ENCODE assay signal across 8 cellular contexts in the genomic region with DNA sequence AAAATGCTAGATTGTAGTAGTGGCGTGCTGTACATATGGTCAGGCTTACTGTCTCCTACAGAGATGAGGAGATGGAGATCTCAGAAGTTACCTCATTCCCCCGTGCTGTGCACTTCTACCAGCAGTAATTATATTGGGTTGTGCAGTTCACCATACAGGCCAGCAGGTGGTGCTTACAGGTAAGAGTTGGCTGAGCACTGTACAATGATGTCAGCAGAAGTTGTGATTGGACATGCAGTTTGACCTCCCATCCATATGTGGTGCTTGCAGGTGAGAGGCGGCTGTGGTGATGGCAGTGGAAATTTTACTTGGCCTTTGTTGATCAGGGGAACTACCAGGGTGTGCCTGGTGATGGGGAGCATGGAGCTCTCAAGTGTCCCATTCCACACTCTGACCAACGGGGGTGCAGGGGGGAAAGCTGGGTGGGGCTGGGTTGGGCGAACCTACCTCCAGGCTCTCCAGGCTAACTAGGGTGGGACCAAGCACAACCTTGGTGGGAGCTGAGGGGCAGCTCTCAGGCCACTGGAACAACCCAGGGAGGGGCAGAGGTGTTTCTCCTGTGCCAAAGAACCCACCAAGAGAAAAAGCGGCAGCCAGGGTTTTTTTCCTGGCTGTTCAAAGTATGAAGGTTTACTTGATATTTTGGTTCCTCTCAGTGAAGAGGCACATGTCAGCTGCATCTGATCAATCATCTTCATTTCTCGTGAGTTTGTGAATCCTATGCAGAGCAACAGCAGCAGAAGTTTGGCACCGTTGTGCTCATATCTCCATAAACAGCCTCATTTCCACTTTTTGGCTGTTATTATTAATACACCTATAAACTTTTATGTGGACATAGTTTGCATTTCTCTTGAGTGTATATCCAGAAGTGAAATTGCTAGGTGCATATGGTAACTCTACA.
DNase-seq lines count a peak whose midpoint lies in the region; ATAC-seq and TF ChIP-seq lines count a peak whose summit lies in the region.

No MANE protein-coding gene starts in this region.

- H3K9ac ChIP-seq in MM.1S (ENCODE audit: low read length) = no peak overlapping the region

- H3K36me3 Mint-ChIP-seq in activated CD4-positive, alpha-beta T cell treated with anti-CD3 and anti-CD28 coated beads, Interleukin-2, amount 10 ng/mL, durations not matched to agents 24 days and 14 days (ENCODE audit: low read depth) = no peaks in the 10 kb centered on the region
- no peaks in the 10 kb centered on the region for H3K36me3 Mint-ChIP-seq in progenitor cell of endocrine pancreas (ENCODE audit: insufficient read depth)

- H3F3A ChIP-seq in MM.1S (ENCODE audit: insufficient read depth, low read length) = no peaks in the 10 kb centered on the region

- peak overlapping the region; percentile 67 for H2AFZ ChIP-seq in MM.1S (ENCODE audit: low read length)

- ATAC-seq in HG02588 (IDR thresholded peaks at IDR 0.05; ENCODE audit: unreplicated experiment) = peak; percentile 99

- H3K9me3 ChIP-seq in MM.1S (replicated peaks; ENCODE audit: insufficient read depth, low read length) = no peaks in the 10 kb centered on the region

- H3K27me3 ChIP-seq in MM.1S (replicated peaks; ENCODE audit: insufficient read depth, low read length) = no peaks in the 10 kb centered on the region

- no peaks in the 10 kb centered on the region for H3K36me3 ChIP-seq in MM.1S (replicated peaks; ENCODE audit: insufficient read depth, low read length)

- peaks cover 4% of the 10 kb centered on the region for H3K27me3 Mint-ChIP-seq in activated CD4-positive, alpha-beta T cell treated with anti-CD3 and anti-CD28 coated beads, Interleukin-2, amount 10 ng/mL, durations not matched to agents 24 days and 14 days
- no peaks in the 10 kb centered on the region for H3K27me3 Mint-ChIP-seq in progenitor cell of endocrine pancreas

- H3K4me3 ChIP-seq in AG09309 (ENCODE audit: control insufficient read depth, low read depth, low read length) = no peak overlapping the region
- H3K4me3 ChIP-seq in GM12875 (ENCODE audit: low read depth, low read length) = no peak overlapping the region
- no peak overlapping the region for H3K4me3 ChIP-seq in MM.1S (ENCODE audit: low read length)
- no peak overlapping the region for H3K4me3 ChIP-seq in fibroblast of mammary gland (ENCODE audit: control insufficient read depth, low read depth, low read length)

- peaks cover 3% of the 10 kb centered on the region; the same call in 1 of the 2 replicates for H3K4me1 ChIP-seq in MM.1S (ENCODE audit: low read length)

- peak; percentile 58 for TF ChIP-seq CTCF in AG09309 (IDR thresholded peaks at IDR 0.05; ENCODE audit: control insufficient read depth, insufficient read depth, low read depth, low read length, missing control alignments)
- peak; percentile 76 for TF ChIP-seq CTCF in GM12875 (IDR thresholded peaks at IDR 0.05; ENCODE audit: borderline replicate concordance, insufficient read depth, low read depth, low read length)
- peak; percentile 84 for TF ChIP-seq CTCF in MM.1S (IDR thresholded peaks at IDR 0.05; ENCODE audit: low read length)
- TF ChIP-seq CTCF in fibroblast of mammary gland (conservative IDR thresholded peaks at IDR 0.05; ENCODE audit: control insufficient read depth, insufficient read depth, low read depth, low read length) = peak; percentile 80
- TF ChIP-seq CTCF in progenitor cell of endocrine pancreas (IDR thresholded peaks at IDR 0.05; ENCODE audit: unreplicated experiment) = peak; percentile 75

- no peak overlapping the region for H3K27ac ChIP-seq in MM.1S (ENCODE audit: low read length)

- no peak overlapping the region for H3K4me3 Mint-ChIP-seq in activated CD4-positive, alpha-beta T cell treated with anti-CD3 and anti-CD28 coated beads, Interleukin-2, amount 10 ng/mL, durations not matched to agents 24 days and 14 days
- no peak overlapping the region for H3K4me3 Mint-ChIP-seq in progenitor cell of endocrine pancreas (ENCODE audit: low read depth)

- H3K79me2 ChIP-seq in MM.1S (ENCODE audit: low read length) = no peaks in the 10 kb centered on the region

- H3K4me2 ChIP-seq in MM.1S (ENCODE audit: low read depth, low read length) = peak overlapping the region; percentile 49

- no peaks in the 10 kb centered on the region for H3K9me3 Mint-ChIP-seq in activated CD4-positive, alpha-beta T cell treated with anti-CD3 and anti-CD28 coated beads, Interleukin-2, amount 10 ng/mL, durations not matched to agents 24 days and 14 days
- H3K9me3 Mint-ChIP-seq in progenitor cell of endocrine pancreas (ENCODE audit: low read depth) = no peaks in the 10 kb centered on the region

- DNase-seq in AG09309 (ENCODE audit: low read depth) = no peak
- peak; percentile 82 for DNase-seq in MM.1S
- peak; percentile 79 for DNase-seq in activated CD4-positive, alpha-beta T cell treated with anti-CD3 and anti-CD28 coated beads, Interleukin-2, amount 10 ng/mL, durations not matched to agents 24 days and 14 days
- peak; percentile 68 for DNase-seq in fibroblast of mammary gland (ENCODE audit: low read depth)
- DNase-seq in progenitor cell of endocrine pancreas (ENCODE audit: low spot score, unreplicated experiment) = peak; percentile 15
- DNase-seq in activated gamma-delta T cell treated with Interleukin-2 at 50 U/mL for 16 hours = no peak

- no peaks in the 10 kb centered on the region for H4K20me1 ChIP-seq in MM.1S (ENCODE audit: insufficient read depth, low read length)

- no peaks in the 10 kb centered on the region for H3K9me2 ChIP-seq in MM.1S (replicated peaks; ENCODE audit: insufficient read depth, low read length)

- no peaks in the 10 kb centered on the region for H3K4me1 Mint-ChIP-seq in activated CD4-positive, alpha-beta T cell treated with anti-CD3 and anti-CD28 coated beads, Interleukin-2, amount 10 ng/mL, durations not matched to agents 24 days and 14 days
- no peaks in the 10 kb centered on the region for H3K4me1 Mint-ChIP-seq in progenitor cell of endocrine pancreas (ENCODE audit: low read depth)

- intact Hi-C loops in activated CD4-positive, alpha-beta T cell treated with anti-CD3 and anti-CD28 coated beads, Interleukin-2, amount 10 ng/mL, durations not matched to agents 24 days and 14 days (cut with micrococcal nuclease) = loop anchor here (5.0 to 10.0 kb wide), 2 partner anchors 133 to 251 kb away; a partner anchor contains a TSS

- no peak overlapping the region for H3K27ac Mint-ChIP-seq in activated CD4-positive, alpha-beta T cell treated with anti-CD3 and anti-CD28 coated beads, Interleukin-2, amount 10 ng/mL, durations not matched to agents 24 days and 14 days
- peak overlapping the region; percentile 29 for H3K27ac Mint-ChIP-seq in progenitor cell of endocrine pancreas

Comparison
In these comparisons a context has a peak if more than half of its experiments do, and no peak if none do; other contexts are left out.
1. DNase-seq: peak in MM.1S (single experiment), activated CD4-positive, alpha-beta T cell treated with anti-CD3 and anti-CD28 coated beads, Interleukin-2, amount 10 ng/mL, durations not matched to agents 24 days and 14 days (single experiment), fibroblast of mammary gland (single experiment) and progenitor cell of endocrine pancreas (single experiment); none in AG09309 (single experiment) and activated gamma-delta T cell treated with Interleukin-2 at 50 U/mL for 16 hours (single experiment).
2. Peak in every context shown above with its lines, with median percentiles within 50 percentile points of each other: CTCF ChIP-seq.